Comparison of ENCODE assay signal across 19 cellular contexts in genomic region chr12:42186793-42187192, GRCh38. TPM values are rescaled to one million over a fixed set of nuclear protein-coding genes. Genes with fewer than 3 reads are reported as not detected.
DNase-seq lines count a peak whose midpoint lies in the region; ATAC-seq, FAIRE-seq and TF ChIP-seq lines count a peak whose summit lies in the region.
"Had no signal": no experiment of that assay in that cellular context is flagged by ENCODE, and none has a peak within 500 bp of the region (broad histone marks: within the 10 kb centered on the region; RNA-seq: fewer than 3 reads in every experiment).

No MANE protein-coding gene starts in this region.

- POLR2A ChIA-PET in OCI-LY7 (lab: Charles Lee), result interaction anchor here (0.7 to 1.2 kb wide), 2 partner anchors 35 to 253 kb away, joined by 3 read pairs; no protein-coding TSS in a partner anchor

- BruUV-seq in OCI-LY7 (replicated peaks; lab: Mats Ljungman, UMichigan), result no TSS peak

- TF ChIP-seq CTCF in OCI-LY7 (conservative IDR thresholded peaks at IDR 0.05; ENCODE audit: low read length), result no peak

- FAIRE-seq in GM12891 (lab: Jason Lieb, UNC) (no peak), HTR-8/SVneo (lab: Jason Lieb, UNC) (no peak)
- FAIRE-seq: GM18507 had no signal

- H3K27ac ChIP-seq in OCI-LY7 (ENCODE audit: low read depth, low read length, poor library complexity, severe bottlenecking), result no peak overlapping the region
- H3K27ac ChIP-seq: sigmoid colon had no signal

- H3K4me1 ChIP-seq in OCI-LY7 (ENCODE audit: insufficient read depth, low read length, poor library complexity, severe bottlenecking), result peaks cover 12% of the 10 kb centered on the region
- H3K4me1 ChIP-seq: sigmoid colon had no signal

- H3K36me3 ChIP-seq in OCI-LY7 (ENCODE audit: insufficient read depth, low read length), result no peaks in the 10 kb centered on the region
- H3K36me3 ChIP-seq: sigmoid colon had no signal

- no peaks in the 10 kb centered on the region for H3K79me2 ChIP-seq in OCI-LY7 (ENCODE audit: insufficient read depth, low read depth, low read length)

- no peak for TF ChIP-seq POLR2A in GM12891 (IDR thresholded peaks at IDR 0.05; ENCODE audit: low read depth, low read length)

- H3K9me2 ChIP-seq in OCI-LY7 (ENCODE audit: insufficient read depth, low read length), result no peaks in the 10 kb centered on the region

- H4K20me1 ChIP-seq in OCI-LY7 (ENCODE audit: insufficient read depth, low read length), result no peaks in the 10 kb centered on the region

- ATAC-seq in GM21390 (IDR thresholded peaks at IDR 0.05; ENCODE audit: unreplicated experiment) (peak; percentile 55), HG03175 (IDR thresholded peaks at IDR 0.05; ENCODE audit: unreplicated experiment) (peak; percentile 72), HG02981 (IDR thresholded peaks at IDR 0.05; ENCODE audit: unreplicated experiment) (no peak)
- ATAC-seq: activated CD8-positive, alpha-beta T cell treated with anti-CD3 and anti-CD28 coated beads, Interleukin-2, amount 10 ng/mL, durations not matched to agents 7 days and 5 days; activated naive CD4-positive, alpha-beta T cell treated with anti-CD3 and anti-CD28 coated beads, Interleukin-2, amount 50 U/mL, for 72 hours; activated T-cell treated with anti-CD3 and anti-CD28 coated beads, Interleukin-2, amount 50 U/mL, for 4 hours; Right ventricle myocardium inferior had no signal

- no peaks in the 10 kb centered on the region for H3K9me3 ChIP-seq in OCI-LY7 (ENCODE audit: low read length)
- H3K9me3 ChIP-seq: sigmoid colon had no signal

- in situ Hi-C loops in KBM-7 (cut with MboI; ENCODE audit: low pct_unique_long_range_greater_than_20kb, low sequenced_read_pairs), result no loop called here

- no peak overlapping the region for H2AFZ ChIP-seq in OCI-LY7 (ENCODE audit: low read length)

- no peak for DNase-seq in GM12891 (ENCODE audit: insufficient read length, low spot score)
- DNase-seq in OCI-LY7 (ENCODE audit: low spot score), result no peak
- DNase-seq in KBM-7, result no peak
- no peak for DNase-seq in HTR-8/SVneo (ENCODE audit: insufficient read length, low spot score)
- no peak for DNase-seq in hippocampal formation (lab: John Stamatoyannopoulos, UW)
- DNase-seq: activated CD4-positive, CD25-positive, alpha-beta regulatory T cell; activated CD8-positive, alpha-beta T cell treated with anti-CD3 and anti-CD28 coated beads, Interleukin-2, amount 10 ng/mL, durations not matched to agents 7 days and 5 days; activated T-cell treated with anti-CD3 and anti-CD28 coated beads, Interleukin-2, amount 50 U/mL, for 4 hours; CD4-positive, alpha-beta T cell; HCEC 1CT; NCI-H1694; sigmoid colon had no signal

- peak overlapping the region; percentile 35; the same call in 1 of the 2 replicates for H3K4me2 ChIP-seq in OCI-LY7 (ENCODE audit: low read length)

- CTCF ChIA-PET in OCI-LY7 (lab: Charles Lee; ENCODE audit: unreplicated experiment), result no interaction called here

- intact Hi-C loops in OCI-LY7 (cut with micrococcal nuclease; ENCODE audit: unreplicated experiment), result no loop called here

- H3K4me3 ChIP-seq in OCI-LY7 (ENCODE audit: low read depth, low read length, poor library complexity, severe bottlenecking), result no peak overlapping the region
- H3K4me3 ChIP-seq: lung, sigmoid colon had no signal

TF ChIP-seq in GM12891, 5 proteins besides CTCF, POLR2A, EP300 and RAD21:
- TF ChIP-seq SPI1 (IDR thresholded peaks at IDR 0.05; ENCODE audit: low read depth, low read length), result peak; percentile 38; the same call in 1 of the 2 replicates
- no peak for TF ChIP-seq TAF1 (IDR thresholded peaks at IDR 0.05; ENCODE audit: low read depth, low read length)
TF ChIP-seq in GM12891: peak in this region for 1.

RNA-seq across cellular contexts. Expression of gene GXYLT1, which starts 42.1 kb away (rescaled TPM):
- polyA plus RNA-seq in GM12891 (2012; ENCODE audit: low read depth, missing spikeins), result 3.5 TPM
- 7.9 and 9.0 TPM in 2 replicates for total RNA-seq in OCI-LY7 (2014; rRNA removed; shearing (Covaris generic))
- 11.1 and 11.4 TPM in 2 replicates for total RNA-seq in OCI-LY7 (2022)

RNA-seq across cellular contexts. Expression of gene YAF2, which starts 51.3 kb away (rescaled TPM):
- 13.6 TPM for polyA plus RNA-seq in GM12891 (2012; ENCODE audit: low read depth, missing spikeins)
- total RNA-seq in OCI-LY7 (2014; rRNA removed; shearing (Covaris generic)), result 13.7 and 16.2 TPM in 2 replicates
- total RNA-seq in OCI-LY7 (2022), result 32.9 and 43.6 TPM in 2 replicates
